Comparison of ENCODE assay signal across 9 cellular contexts in genomic region chrX:135984220-135984619, GRCh38. TPM values are rescaled to one million over a fixed set of nuclear protein-coding genes. Genes with fewer than 3 reads are reported as not detected.
DNase-seq lines count a peak whose midpoint lies in the region; ATAC-seq, FAIRE-seq and TF ChIP-seq lines count a peak whose summit lies in the region.
"Had no signal": no experiment of that assay in that cellular context is flagged by ENCODE, and none has a peak within 500 bp of the region (broad histone marks: within the 10 kb centered on the region; RNA-seq: fewer than 3 reads in every experiment).

No MANE protein-coding gene starts in this region.

- no peaks in the 10 kb centered on the region for H3K79me1 ChIP-seq in mesenchymal stem cell (replicated peaks; ENCODE audit: low read length, poor library complexity, severe bottlenecking)

- TF ChIP-seq EP300 in HepG2 (IDR thresholded peaks at IDR 0.05; ENCODE audit: low read depth in 2 of 2, low read length in 2 of 2) = no peak
- TF ChIP-seq EP300 in HepG2 (CRISPR knock-in tag; IDR thresholded peaks at IDR 0.05; ENCODE audit: borderline replicate concordance) = no peak

- no peak overlapping the region for H2BK5ac ChIP-seq in mesenchymal stem cell (ENCODE audit: low read depth, low read length, poor library complexity, severe bottlenecking)

- CTCF ChIA-PET in HepG2 (lab: Yijun Ruan, JAX; ENCODE audit: low intra/inter-chr PET ratio, low total read pairs) = no interaction called here

- H3K9me3 ChIP-seq in HepG2 (ENCODE audit: low read length) = no peaks in the 10 kb centered on the region
- no peaks in the 10 kb centered on the region for H3K9me3 ChIP-seq in right lobe of liver
- H3K9me3 ChIP-seq in mesenchymal stem cell (ENCODE audit: control insufficient read depth, low read length) = no peaks in the 10 kb centered on the region
- no peaks in the 10 kb centered on the region for H3K9me3 ChIP-seq in uterus
- H3K9me3 ChIP-seq in colonic mucosa = no peaks in the 10 kb centered on the region

- H3K4me2 ChIP-seq in HepG2 (ENCODE audit: low read depth, low read length) (peak overlapping the region; percentile 78), mesenchymal stem cell (ENCODE audit: low read length, poor library complexity, severe bottlenecking) (no peak overlapping the region)

- H3K27ac Mint-ChIP-seq in activated naive CD8-positive, alpha-beta T cell = peak overlapping the region; percentile 94

- peak overlapping the region; percentile 63; the same call in 1 of the 2 replicates for H3K9ac ChIP-seq in HepG2 (ENCODE audit: insufficient read depth, low read depth, low read length)
- peak overlapping the region; percentile 88 for H3K9ac ChIP-seq in mesenchymal stem cell (ENCODE audit: low read length)
- peak overlapping the region in 1 of 2 donors; percentile 70 for H3K9ac ChIP-seq in colonic mucosa (ENCODE audit: low read depth in 2 of 2, low read length in 2 of 2)

- TF ChIP-seq CTCF in HepG2 (CRISPR knock-in tag; IDR thresholded peaks at IDR 0.05) (no peak), right lobe of liver (IDR thresholded peaks at IDR 0.05) (no peak), uterus (IDR thresholded peaks at IDR 0.05) (no peak), colonic mucosa (IDR thresholded peaks at IDR 0.05) (no peak)

- ATAC-seq in HepG2 = no peak
- ATAC-seq in right lobe of liver = no peak
- ATAC-seq in GM18858 (IDR thresholded peaks at IDR 0.05; ENCODE audit: unreplicated experiment) = no peak

- intact Hi-C loops in HepG2 (cut with micrococcal nuclease; ENCODE audit: unreplicated experiment) (no loop called here), right lobe of liver (cut with DNase I) (no loop called here), uterus (cut with DNase I; ENCODE audit: low total_unique reads) (no loop called here), colonic mucosa (cut with DNase I) (loop anchor here (10.0 kb wide), 1 partner anchor 511 kb away; the partner anchor contains the start of gene HTATSF1), posterior cingulate gyrus (cut with DNase I) (no loop called here)

- H3K14ac ChIP-seq in mesenchymal stem cell (ENCODE audit: low read length in 2 of 2) = no peak overlapping the region

- H3K18ac ChIP-seq in mesenchymal stem cell (ENCODE audit: low read depth in 1 of 2, low read length in 2 of 2) = no peak overlapping the region

- peak overlapping the region; percentile 94 for H3K4me3 Mint-ChIP-seq in activated naive CD8-positive, alpha-beta T cell

- H3K9me3 Mint-ChIP-seq in activated naive CD8-positive, alpha-beta T cell (ENCODE audit: low read depth) = no peaks in the 10 kb centered on the region

- no peaks in the 10 kb centered on the region for H3K36me3 Mint-ChIP-seq in activated naive CD8-positive, alpha-beta T cell

- DNase-seq in HepG2 (ENCODE audit: low spot score) (no peak), right lobe of liver (no peak), mesenchymal stem cell (no peak), uterus (no peak), colonic mucosa (no peak), posterior cingulate gyrus (no peak)

- in situ Hi-C loops in HepG2 (cut with HindIII; ENCODE audit: extremely low pct_ligation_motif_present, low pct_unique_long_range_greater_than_20kb) = no loop called here

- H4K8ac ChIP-seq in mesenchymal stem cell (ENCODE audit: low read length) = no peak overlapping the region

- no peaks in the 10 kb centered on the region for H3K27me3 Mint-ChIP-seq in activated naive CD8-positive, alpha-beta T cell

- peak overlapping the region in 1 of 2 experiments; percentile 28 for H3K4ac ChIP-seq in mesenchymal stem cell (ENCODE audit: low read depth in 1 of 2, low read length in 2 of 2)

- no peak overlapping the region for H3K23ac ChIP-seq in mesenchymal stem cell (ENCODE audit: low read length in 2 of 2)

- H3K36me3 ChIP-seq in HepG2 (replicated peaks in 1 of 2; ENCODE audit: control insufficient read depth in 1 of 2, insufficient read depth in 2 of 2, low read length in 2 of 2) (no peaks in the 10 kb centered on the region), right lobe of liver (no peaks in the 10 kb centered on the region), mesenchymal stem cell (ENCODE audit: control insufficient read depth in 1 of 2, insufficient read depth in 2 of 2, low read depth in 1 of 2, low read length in 2 of 2) (no peaks in the 10 kb centered on the region), uterus (no peaks in the 10 kb centered on the region), colonic mucosa (no peaks in the 10 kb centered on the region)

- no peak overlapping the region for H2AK5ac ChIP-seq in mesenchymal stem cell (ENCODE audit: low read length, severe bottlenecking)

- no peak for TF ChIP-seq POLR2A in HepG2 (IDR thresholded peaks at IDR 0.05; ENCODE audit: insufficient read depth in 1 of 2, low read depth in 2 of 2, low read length in 2 of 2)
- no peak for TF ChIP-seq POLR2A in right lobe of liver (IDR thresholded peaks at IDR 0.05)
- no peak for TF ChIP-seq POLR2A in uterus (IDR thresholded peaks at IDR 0.05)

- peak overlapping the region; percentile 71 to 81 (median 79); a peak in 5 of 6 replicates for H3K4me3 ChIP-seq in HepG2 (replicated peaks in 1 of 3; ENCODE audit: insufficient read depth in 1 of 3, low read depth in 2 of 3, low read length in 3 of 3)
- H3K4me3 ChIP-seq in right lobe of liver = no peak overlapping the region
- H3K4me3 ChIP-seq in mesenchymal stem cell (ENCODE audit: insufficient read depth in 1 of 2, low read depth in 1 of 2, low read length in 2 of 2) = peak overlapping the region in 1 of 2 experiments; percentile 87
- peak overlapping the region in 1 of 2 donors; percentile 72 for H3K4me3 ChIP-seq in uterus
- no peak overlapping the region for H3K4me3 ChIP-seq in colonic mucosa

- no peak for FAIRE-seq in HepG2 (lab: Jason Lieb, UNC)
- FAIRE-seq: RCC 7860 had no signal

- POLR2A ChIA-PET in HepG2 (lab: Yijun Ruan, JAX) = interaction anchor here (1.2 to 1.4 kb wide), 2 partner anchors 9 to 11 kb away, joined by 3 to 7 read pairs; partner anchors contain the start of gene MMGT1

- H4K91ac ChIP-seq in mesenchymal stem cell (ENCODE audit: low read length) = no peak overlapping the region

- H3K27ac ChIP-seq in HepG2 (ENCODE audit: extremely low read length, insufficient read depth, low read length) (no peak overlapping the region), right lobe of liver (peak overlapping the region in 1 of 3 donors; percentile 43), mesenchymal stem cell (ENCODE audit: low read length, poor library complexity, severe bottlenecking) (no peak overlapping the region), uterus (peak overlapping the region; percentile 87 to 91), colonic mucosa (no peak overlapping the region)

- H3K27me3 ChIP-seq in HepG2 (ENCODE audit: control insufficient read depth in 1 of 2, insufficient read depth in 2 of 2, low read length in 2 of 2) (no peaks in the 10 kb centered on the region), right lobe of liver (no peaks in the 10 kb centered on the region), mesenchymal stem cell (ENCODE audit: control insufficient read depth in 1 of 2, insufficient read depth in 1 of 2, low read length in 2 of 2) (peaks cover 0 to 4% of the 10 kb centered on the region in 2 experiments), uterus (no peaks in the 10 kb centered on the region), colonic mucosa (no peaks in the 10 kb centered on the region)

- BruUV-seq in HepG2 (replicated peaks; lab: Mats Ljungman, UMichigan) = no TSS peak

- no peaks in the 10 kb centered on the region; the same call in 1 of the 2 replicates for H3K4me1 ChIP-seq in HepG2 (ENCODE audit: insufficient read depth, low read length)
- peaks cover 0 to 6% (median 0%) of the 10 kb centered on the region in 4 donors for H3K4me1 ChIP-seq in right lobe of liver
- H3K4me1 ChIP-seq in mesenchymal stem cell (ENCODE audit: control insufficient read depth, insufficient read depth, low read depth, low read length) = no peaks in the 10 kb centered on the region
- no peaks in the 10 kb centered on the region for H3K4me1 ChIP-seq in uterus
- peaks cover 3% of the 10 kb centered on the region for H3K4me1 ChIP-seq in colonic mucosa

- H2BK120ac ChIP-seq in mesenchymal stem cell (ENCODE audit: low read depth, low read length) = no peak overlapping the region

- 0% methylated on average over 2 of the region's 2 CpGs for WGBS in HepG2 (ENCODE audit: low lambda C conversion rate)
- WGBS in right lobe of liver (ENCODE audit: insufficient coverage, low coverage, low lambda C conversion rate, missing lambda C conversion rate) = 64% methylated on average over 2 of the region's 2 CpGs
- WGBS in mesenchymal stem cell = 60% methylated on average over 2 of the region's 2 CpGs

- H4K20me1 ChIP-seq in HepG2 (ENCODE audit: insufficient read depth, low read length) = no peaks in the 10 kb centered on the region

- H2AFZ ChIP-seq in HepG2 (ENCODE audit: low read length) (peak overlapping the region; percentile 98), mesenchymal stem cell (ENCODE audit: low read depth, low read length) (no peak overlapping the region)

- H2BK15ac ChIP-seq in mesenchymal stem cell (ENCODE audit: low read depth, poor library complexity, severe bottlenecking) = no peak overlapping the region

- H3K4me1 Mint-ChIP-seq in activated naive CD8-positive, alpha-beta T cell (ENCODE audit: low read depth) = peaks cover 60% of the 10 kb centered on the region

- TF ChIP-seq RAD21 in HepG2 (CRISPR knock-in tag; IDR thresholded peaks at IDR 0.05) = no peak

- H3K79me2 ChIP-seq in HepG2 (ENCODE audit: insufficient read depth, low read length) = no peaks in the 10 kb centered on the region

- H2BK12ac ChIP-seq in mesenchymal stem cell (ENCODE audit: low read length in 2 of 2) = no peak overlapping the region

RNA-seq across cellular contexts. Expression of gene SLC9A6, which starts 1.0 kb away (rescaled TPM):
- total RNA-seq in HepG2 (2016; rRNA removed; fragmentation: Illumina TruSeq; extraction: Trizol) (5.1 and 8.0 TPM in 2 replicates), right lobe of liver (1 to 10 TPM; 3.6 to 7.6 (median 4.9) TPM), uterus (10 to 100 TPM in 2 of 4 donors, 1 to 10 TPM in 2; 7.9 to 33.5 (median 13.7) TPM), colonic mucosa (10 to 100 TPM; 12.7 to 16.6 TPM)
- total RNA-seq in HepG2 (2016; cell fraction: cytosol; rRNA removed; fragmentation: Illumina TruSeq; extraction: Trizol; ENCODE audit: low read depth) = 0.81 and 1.1 TPM in 2 replicates
- total RNA-seq in HepG2 (2016; cell fraction: insoluble cytoplasmic fraction; rRNA removed; fragmentation: Illumina TruSeq; extraction: Trizol) = 4.6 and 9.6 TPM in 2 replicates
- 2.4 and 3.5 TPM in 2 replicates for total RNA-seq in HepG2 (2016; cell fraction: membrane; rRNA removed; fragmentation: Illumina TruSeq; extraction: Trizol)
- total RNA-seq in HepG2 (2016; cell fraction: nucleus; rRNA removed; fragmentation: Illumina TruSeq; extraction: Trizol) = 8.9 and 11.4 TPM in 2 replicates
- 3.9 TPM in 2 replicates for polyA plus RNA-seq in HepG2 (2011; rRNA removed)
- 2.5 and 4.2 TPM in 2 replicates for polyA plus RNA-seq in HepG2 (2011; cell fraction: cytosol; rRNA removed)
- polyA plus RNA-seq in HepG2 (2011; cell fraction: nucleus; rRNA removed) = 1.8 and 2.2 TPM in 2 replicates
- 3.2 and 3.3 TPM in 2 replicates for polyA plus RNA-seq in HepG2 (2012)
- 0.33 and 0.44 TPM in 2 replicates for polyA plus RNA-seq in HepG2 (2016; cell fraction: cytosol; fragmentation: Illumina TruSeq; extraction: Trizol; ENCODE audit: low read depth)
- 4.4 and 5.3 TPM in 2 replicates for polyA plus RNA-seq in HepG2 (2016; cell fraction: insoluble cytoplasmic fraction; fragmentation: Illumina TruSeq; extraction: Trizol; ENCODE audit: low read depth)
- 1.2 and 1.6 TPM in 2 replicates for polyA plus RNA-seq in HepG2 (2016; cell fraction: membrane; fragmentation: Illumina TruSeq; extraction: Trizol; ENCODE audit: low read depth)
- polyA plus RNA-seq in HepG2 (2016; cell fraction: nucleus; fragmentation: Illumina TruSeq; extraction: Trizol; ENCODE audit: insufficient read depth, low read depth) = 11.4 and 13.9 TPM in 2 replicates
- polyA minus RNA-seq in HepG2 (2011; rRNA and poly(A)+ RNA removed; ENCODE audit: low replicate concordance) = 12.2 and 28.7 TPM in 2 replicates
- polyA minus RNA-seq in HepG2 (2011; cell fraction: cytosol; rRNA and poly(A)+ RNA removed) = 5.9 and 6.9 TPM in 2 replicates
- polyA minus RNA-seq in HepG2 (2011; cell fraction: nucleus; rRNA and poly(A)+ RNA removed) = 6.1 and 6.7 TPM in 2 replicates
- polyA plus RNA-seq in mesenchymal stem cell (2013, experiment 1 of 2) = 13.0 TPM
- 12.6 TPM for polyA plus RNA-seq in mesenchymal stem cell (2013, experiment 2 of 2)

RNA-seq across cellular contexts. Expression of gene MMGT1, which starts 10.4 kb away (rescaled TPM):
- total RNA-seq in HepG2 (2016; rRNA removed; fragmentation: Illumina TruSeq; extraction: Trizol) = 7.4 and 7.5 TPM in 2 replicates
- total RNA-seq in HepG2 (2016; cell fraction: cytosol; rRNA removed; fragmentation: Illumina TruSeq; extraction: Trizol; ENCODE audit: low read depth) = 1.1 and 1.2 TPM in 2 replicates
- total RNA-seq in HepG2 (2016; cell fraction: insoluble cytoplasmic fraction; rRNA removed; fragmentation: Illumina TruSeq; extraction: Trizol) = 7.8 and 7.9 TPM in 2 replicates
- 5.4 and 6.7 TPM in 2 replicates for total RNA-seq in HepG2 (2016; cell fraction: membrane; rRNA removed; fragmentation: Illumina TruSeq; extraction: Trizol)
- 9.4 and 10.7 TPM in 2 replicates for total RNA-seq in HepG2 (2016; cell fraction: nucleus; rRNA removed; fragmentation: Illumina TruSeq; extraction: Trizol)
- 7.1 and 8.8 TPM in 2 replicates for polyA plus RNA-seq in HepG2 (2011; rRNA removed)
- 4.9 and 8.3 TPM in 2 replicates for polyA plus RNA-seq in HepG2 (2011; cell fraction: cytosol; rRNA removed)
- polyA plus RNA-seq in HepG2 (2011; cell fraction: nucleus; rRNA removed) = 1.8 and 2.6 TPM in 2 replicates
- 8.6 and 8.8 TPM in 2 replicates for polyA plus RNA-seq in HepG2 (2012)
- 1.1 and 1.2 TPM in 2 replicates for polyA plus RNA-seq in HepG2 (2016; cell fraction: cytosol; fragmentation: Illumina TruSeq; extraction: Trizol; ENCODE audit: low read depth)
- 7.7 and 8.7 TPM in 2 replicates for polyA plus RNA-seq in HepG2 (2016; cell fraction: insoluble cytoplasmic fraction; fragmentation: Illumina TruSeq; extraction: Trizol; ENCODE audit: low read depth)
- polyA plus RNA-seq in HepG2 (2016; cell fraction: membrane; fragmentation: Illumina TruSeq; extraction: Trizol; ENCODE audit: low read depth) = 4.1 and 4.6 TPM in 2 replicates
- polyA plus RNA-seq in HepG2 (2016; cell fraction: nucleus; fragmentation: Illumina TruSeq; extraction: Trizol; ENCODE audit: insufficient read depth, low read depth) = 11.7 and 12.0 TPM in 2 replicates
- 9.7 and 15.2 TPM in 2 replicates for polyA minus RNA-seq in HepG2 (2011; rRNA and poly(A)+ RNA removed; ENCODE audit: low replicate concordance)
- polyA minus RNA-seq in HepG2 (2011; cell fraction: cytosol; rRNA and poly(A)+ RNA removed) = 9.1 and 11.5 TPM in 2 replicates
- 7.2 and 9.0 TPM in 2 replicates for polyA minus RNA-seq in HepG2 (2011; cell fraction: nucleus; rRNA and poly(A)+ RNA removed)
- total RNA-seq in right lobe of liver = 1 to 10 TPM; 4.4 to 7.4 (median 6.4) TPM
- 23.4 TPM for polyA plus RNA-seq in mesenchymal stem cell (2013, experiment 1 of 2)
- polyA plus RNA-seq in mesenchymal stem cell (2013, experiment 2 of 2) = 23.8 TPM
- total RNA-seq in uterus = 10 to 100 TPM in 3 of 4 donors, 1 to 10 TPM in 1; 5.6 to 42.6 (median 23.1) TPM
- 10 to 100 TPM; 23.9 to 26.9 TPM for total RNA-seq in colonic mucosa

Comparison
In these comparisons a context has a peak if more than half of its experiments do, and no peak if none do; other contexts are left out.
1. H3K4me3 ChIP-seq: peak in HepG2 (3 of 3); none in right lobe of liver (0 of 3) and colonic mucosa (single experiment).
2. H3K27ac ChIP-seq: peak in uterus (2 of 2); none in HepG2 (single experiment), mesenchymal stem cell (single experiment) and colonic mucosa (single experiment).